21 cellular contexts compared by ENCODE assay signal in the genomic region with DNA sequence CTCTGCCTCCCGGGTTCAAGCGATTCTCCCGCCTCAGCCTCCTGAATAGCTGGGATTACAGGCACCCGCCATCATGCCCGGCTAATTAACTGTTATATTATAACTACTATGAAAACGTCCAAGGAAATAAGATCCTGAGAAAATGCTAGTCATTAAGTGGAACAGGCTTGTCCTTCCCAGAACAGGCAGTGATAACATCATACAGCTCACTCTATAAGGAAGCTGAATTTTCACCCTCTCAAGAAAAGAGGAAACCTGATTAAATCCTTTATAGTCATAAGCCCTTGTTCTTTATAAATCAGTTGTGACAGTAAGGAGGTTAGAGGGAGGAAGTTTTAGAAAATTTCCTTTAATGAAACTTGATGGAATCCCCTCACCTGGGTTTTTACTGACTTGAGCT.
A peak's percentile ranks its signal among the peaks of the same experiment; 100 is the strongest.
DNase-seq lines count a peak whose midpoint lies in the region; ATAC-seq and TF ChIP-seq lines count a peak whose summit lies in the region.
"Had no signal": no experiment of that assay in that cellular context is flagged by ENCODE, and none has a peak within 500 bp of the region (broad histone marks: within the 10 kb centered on the region; RNA-seq: fewer than 3 reads in every experiment).

No MANE protein-coding gene starts in this region.

- DNase-seq in RWPE2 (ENCODE audit: low spot score), result no peak
- peak; percentile 16 for DNase-seq in left kidney (ENCODE audit: low read depth, low spot score)
- DNase-seq in OCI-LY7 (ENCODE audit: low spot score), result no peak
- DNase-seq in NCI-H2171 (lab: John Stamatoyannopoulos, UW), result no peak
- DNase-seq in G401 (ENCODE audit: low spot score), result no peak
- DNase-seq in activated T-cell treated with anti-CD3 and anti-CD28 coated beads, Interleukin-2, amount 50 U/mL, for 1 hour, result no peak
- DNase-seq: CD4-positive, CD25-positive, alpha-beta regulatory T cell; DMS79; MM.1S; NCI-H1048; NCI-H1417 treated with DMSO at 0.1 percent for 48 hours; NCI-H187; NCI-H2107; NCI-H226; NCI-H524 treated with DMSO at 0.1 percent for 48 hours; SHP77 had no signal

- no TSS peak for BruUV-seq in OCI-LY7 (replicated peaks; lab: Mats Ljungman, UMichigan)

- in situ Hi-C loops in G401 (cut with HindIII; ENCODE audit: low sequenced_read_pairs), result no loop called here

- intact Hi-C loops in OCI-LY7 (cut with micrococcal nuclease; ENCODE audit: unreplicated experiment), result no loop called here

- H3K79me2 ChIP-seq in OCI-LY7 (ENCODE audit: insufficient read depth, low read depth, low read length), result no peaks in the 10 kb centered on the region

- no peaks in the 10 kb centered on the region for H3K27me3 ChIP-seq in RWPE2 (ENCODE audit: insufficient read depth, poor library complexity, severe bottlenecking)

- no peaks in the 10 kb centered on the region for H3K36me3 ChIP-seq in RWPE2 (ENCODE audit: low read depth)
- no peaks in the 10 kb centered on the region for H3K36me3 ChIP-seq in OCI-LY7 (ENCODE audit: insufficient read depth, low read length)

- no peak; the same call in 2 of the 3 replicates for ATAC-seq in RWPE2 (ENCODE audit: low read depth)
- ATAC-seq: HepG2, K562 had no signal

- H3K4me2 ChIP-seq in OCI-LY7 (ENCODE audit: low read length), result no peak overlapping the region

- no peaks in the 10 kb centered on the region for H3K9me2 ChIP-seq in OCI-LY7 (ENCODE audit: insufficient read depth, low read length)

- no peak overlapping the region for H3K4me3 ChIP-seq in RWPE2 (ENCODE audit: severe bottlenecking)
- no peak overlapping the region for H3K4me3 ChIP-seq in OCI-LY7 (ENCODE audit: low read depth, low read length, poor library complexity, severe bottlenecking)
- H3K4me3 ChIP-seq: K562, SK-N-MC had no signal

- H4K20me1 ChIP-seq in OCI-LY7 (ENCODE audit: insufficient read depth, low read length), result no peaks in the 10 kb centered on the region

- POLR2A ChIA-PET in OCI-LY7 (lab: Charles Lee), result no interaction called here

- H3K4me1 ChIP-seq in RWPE2 (ENCODE audit: insufficient read depth, poor library complexity, severe bottlenecking), result peaks cover 9% of the 10 kb centered on the region
- no peaks in the 10 kb centered on the region for H3K4me1 ChIP-seq in OCI-LY7 (ENCODE audit: insufficient read depth, low read length, poor library complexity, severe bottlenecking)

- H2AFZ ChIP-seq in OCI-LY7 (ENCODE audit: low read length), result no peak overlapping the region

- H3K27ac ChIP-seq in RWPE2 (ENCODE audit: poor library complexity, severe bottlenecking) (peak overlapping the region; percentile 6), VCaP (peak overlapping the region; percentile 39), OCI-LY7 (ENCODE audit: low read depth, low read length, poor library complexity, severe bottlenecking) (no peak overlapping the region)
- H3K27ac ChIP-seq: HL-60, SK-N-MC had no signal

- TF ChIP-seq CTCF in RWPE2 (IDR thresholded peaks at IDR 0.05; ENCODE audit: poor library complexity, severe bottlenecking) (no peak), VCaP (conservative IDR thresholded peaks at IDR 0.05) (no peak), OCI-LY7 (conservative IDR thresholded peaks at IDR 0.05; ENCODE audit: low read length) (no peak)

- no peaks in the 10 kb centered on the region for H3K9me3 ChIP-seq in RWPE2 (ENCODE audit: severe bottlenecking)
- H3K9me3 ChIP-seq in OCI-LY7 (ENCODE audit: low read length), result no peaks in the 10 kb centered on the region

- CTCF ChIA-PET in OCI-LY7 (lab: Charles Lee; ENCODE audit: unreplicated experiment), result no interaction called here
